In genomic region chr7:131430826-131431225, GRCh38 we compare ENCODE assay signal across 7 cellular contexts.
DNase-seq lines count a peak whose midpoint lies in the region; TF ChIP-seq lines count a peak whose summit lies in the region.
"Not testable (repeated sequence)": the region's sequence is repeated elsewhere in the genome, so short reads cannot be mapped to it uniquely, and the experiment has no call there.

No MANE protein-coding gene starts in this region.

- not testable (repeated sequence) for H3K27me3 ChIP-seq in breast epithelium; prostate gland (replicated peaks; ENCODE audit: insufficient read depth)

- H3K27ac ChIP-seq in RWPE1 (peak overlapping the region; percentile 73), breast epithelium (peak overlapping the region; percentile 5 to 43), epithelial cell of prostate (peak overlapping the region; percentile 55), prostate gland (peak overlapping the region; percentile 41 to 49), substantia nigra (ENCODE audit: low read depth, low read length, poor library complexity, severe bottlenecking) (peak overlapping the region; percentile 86)

- not testable (repeated sequence) for H3K4me3 ChIP-seq in breast epithelium, prostate gland

- peak; percentile 56 for DNase-seq in NCI-H1105 treated with DMSO at 0.1 percent for 48 hours (lab: John Stamatoyannopoulos, UW)
- DNase-seq in RWPE1 (ENCODE audit: low spot score); breast epithelium (ENCODE audit: low spot score in 2 of 2); epithelial cell of prostate (ENCODE audit: low read depth, low spot score); mesothelial cell of epicardium (ENCODE audit: low spot score in 2 of 2, unreplicated experiment in 2 of 2); prostate gland (ENCODE audit: low spot score); substantia nigra (lab: John Stamatoyannopoulos, UW): not testable (repeated sequence)

- not testable (repeated sequence) for H3K9me3 Mint-ChIP-seq in mesothelial cell of epicardium

- not testable (repeated sequence) for TF ChIP-seq POLR2A in breast epithelium (IDR thresholded peaks at IDR 0.05); prostate gland (IDR thresholded peaks at IDR 0.05)

- not testable (repeated sequence) for H3K9me3 ChIP-seq in breast epithelium, prostate gland

- H3K4me1 ChIP-seq in breast epithelium; prostate gland (replicated peaks): not testable (repeated sequence)

- H3K36me3 ChIP-seq in breast epithelium, prostate gland: not testable (repeated sequence)

- not testable (repeated sequence) for H3K4me3 Mint-ChIP-seq in mesothelial cell of epicardium

- TF ChIP-seq CTCF in RWPE1 (conservative IDR thresholded peaks at IDR 0.05; ENCODE audit: low read depth); breast epithelium (IDR thresholded peaks at IDR 0.05); mesothelial cell of epicardium (IDR thresholded peaks at IDR 0.05; ENCODE audit: unreplicated experiment); prostate gland (IDR thresholded peaks at IDR 0.05): not testable (repeated sequence)

- H3K27me3 Mint-ChIP-seq in mesothelial cell of epicardium (ENCODE audit: low read depth): not testable (repeated sequence)

- H3K27ac Mint-ChIP-seq in mesothelial cell of epicardium: peak overlapping the region; percentile 1

- intact Hi-C loops in breast epithelium (cut with DNase I; ENCODE audit: low total_unique reads): loop anchor here (5.0 kb wide), 1 partner anchor 334 kb away; no protein-coding TSS in a partner anchor
- intact Hi-C loops in prostate gland (cut with DNase I): not testable (repeated sequence)

- H3K36me3 Mint-ChIP-seq in mesothelial cell of epicardium: peaks cover 30% of the 10 kb centered on the region

- 74% methylated on average over 7 of the region's 7 CpGs for WGBS in prostate gland

- H3K4me1 Mint-ChIP-seq in mesothelial cell of epicardium: not testable (repeated sequence)

- CTCF ChIA-PET in RWPE1 (lab: Yijun Ruan, JAX): interaction anchor here (0.6 kb wide), 1 partner anchor 59 kb away, joined by 4 read pairs; no protein-coding TSS in a partner anchor

- POLR2A ChIA-PET in RWPE1 (lab: Yijun Ruan, JAX; ENCODE audit: low non-redundant PET): not testable (repeated sequence)

Comparison
In these comparisons a context has a peak if more than half of its experiments do, and no peak if none do; other contexts are left out.
1. H3K27ac ChIP-seq: peak in every context shown above with its lines; median percentile 86 in substantia nigra; 73 in RWPE1; 55 in epithelial cell of prostate; 45 in prostate gland; 24 in breast epithelium.